In genomic region chr1:93738075-93738622, GRCh38 we compare ENCODE assay signal across 15 cellular contexts. TPM values are rescaled to one million over a fixed set of nuclear protein-coding genes. Genes with fewer than 3 reads are reported as not detected.
DNase-seq lines count a peak whose midpoint lies in the region; ATAC-seq and TF ChIP-seq lines count a peak whose summit lies in the region.
"Had no signal": no experiment of that assay in that cellular context is flagged by ENCODE, and none has a peak within 500 bp of the region (broad histone marks: within the 10 kb centered on the region; RNA-seq: fewer than 3 reads in every experiment).

No MANE protein-coding gene starts in this region.

- H3K9me3 Mint-ChIP-seq in T-helper 2 cell treated with Interferon-gamma antibody and Interleukin-4, amounts not matched to agents 5 μg/mL and 100 μg/mL, for 36 hours = no peaks in the 10 kb centered on the region
- H3K9me3 Mint-ChIP-seq in mesothelial cell of epicardium = peaks cover 6% of the 10 kb centered on the region
- H3K9me3 Mint-ChIP-seq: stimulated activated naive CD8-positive, alpha-beta T cell treated with anti-CD3 and anti-CD28 coated beads, Interleukin-15, Interleukin-2, amounts not matched to agents 100 ng/mL and 50 ng/mL, for 24 hours had no signal

- no peak for TF ChIP-seq CTCF in AG04449 (IDR thresholded peaks at IDR 0.05; ENCODE audit: insufficient read depth, low read length, missing control alignments)
- no peak for TF ChIP-seq CTCF in mesothelial cell of epicardium (IDR thresholded peaks at IDR 0.05; ENCODE audit: unreplicated experiment)

- H3K27ac Mint-ChIP-seq in T-helper 2 cell treated with Interferon-gamma antibody and Interleukin-4, amounts not matched to agents 5 μg/mL and 100 μg/mL, for 36 hours = no peak overlapping the region
- no peak overlapping the region for H3K27ac Mint-ChIP-seq in mesothelial cell of epicardium
- H3K27ac Mint-ChIP-seq: stimulated activated naive CD8-positive, alpha-beta T cell treated with anti-CD3 and anti-CD28 coated beads, Interleukin-15, Interleukin-2, amounts not matched to agents 100 ng/mL and 50 ng/mL, for 24 hours had no signal

- no peaks in the 10 kb centered on the region for H3K36me3 Mint-ChIP-seq in T-helper 2 cell treated with Interferon-gamma antibody and Interleukin-4, amounts not matched to agents 5 μg/mL and 100 μg/mL, for 36 hours (ENCODE audit: low read depth)
- H3K36me3 Mint-ChIP-seq in mesothelial cell of epicardium = no peaks in the 10 kb centered on the region

- H3K27me3 Mint-ChIP-seq in T-helper 2 cell treated with Interferon-gamma antibody and Interleukin-4, amounts not matched to agents 5 μg/mL and 100 μg/mL, for 36 hours (ENCODE audit: low read depth) = peaks cover 2% of the 10 kb centered on the region
- H3K27me3 Mint-ChIP-seq in mesothelial cell of epicardium (ENCODE audit: low read depth) = no peaks in the 10 kb centered on the region
- H3K27me3 Mint-ChIP-seq: stimulated activated naive CD8-positive, alpha-beta T cell treated with anti-CD3 and anti-CD28 coated beads, Interleukin-15, Interleukin-2, amounts not matched to agents 100 ng/mL and 50 ng/mL, for 24 hours had no signal

- no peak for ATAC-seq in HG02798 (IDR thresholded peaks at IDR 0.05; ENCODE audit: poor library complexity, unreplicated experiment)

- CTCF ChIA-PET in AG04449 (lab: Yijun Ruan, JAX) = interaction anchor here (1.1 to 8.0 kb wide), 6 partner anchors 13 to 109 kb away, joined by 3 to 126 read pairs (median 14); no protein-coding TSS in a partner anchor

- POLR2A ChIA-PET in AG04449 (lab: Yijun Ruan, JAX) = interaction anchor here (0.6 to 1.5 kb wide), 13 partner anchors 23 to 108 kb away, joined by 3 to 10 read pairs (median 4); partner anchors contain the start of gene BCAR3

- no peaks in the 10 kb centered on the region for H3K4me1 Mint-ChIP-seq in T-helper 2 cell treated with Interferon-gamma antibody and Interleukin-4, amounts not matched to agents 5 μg/mL and 100 μg/mL, for 36 hours (ENCODE audit: low read depth)
- no peaks in the 10 kb centered on the region for H3K4me1 Mint-ChIP-seq in mesothelial cell of epicardium

- DNase-seq in AG04449 (ENCODE audit: low read depth, low spot score) = peak; percentile 90
- DNase-seq in HPDE6-E6E7 (ENCODE audit: extremely low spot score) = peak; percentile 76
- DNase-seq in amniotic stem cell (lab: John Stamatoyannopoulos, UW) = peak; percentile 78
- peak; percentile 78 for DNase-seq in hepatic stellate cell (ENCODE audit: low spot score)
- no peak for DNase-seq in T-helper 2 cell treated with Interferon-gamma antibody and Interleukin-4, amounts not matched to agents 5 μg/mL and 100 μg/mL, for 36 hours (ENCODE audit: low spot score)
- DNase-seq in Ammon's horn (ENCODE audit: low spot score) = no peak
- DNase-seq in mesothelial cell of epicardium (ENCODE audit: low spot score in 2 of 2, unreplicated experiment in 2 of 2) = no peak
- DNase-seq: C1 segment of cervical spinal cord; NCI-H1048; pancreas; stimulated activated CD4-positive, alpha-beta T cell treated with anti-CD3 and anti-CD28 coated beads, Interleukin-2, amount 100 ng/mL, for 24 hours; T-helper 1 cell had no signal

- no peak overlapping the region for H3K4me3 Mint-ChIP-seq in T-helper 2 cell treated with Interferon-gamma antibody and Interleukin-4, amounts not matched to agents 5 μg/mL and 100 μg/mL, for 36 hours
- no peak overlapping the region for H3K4me3 Mint-ChIP-seq in mesothelial cell of epicardium
- H3K4me3 Mint-ChIP-seq: stimulated activated naive CD8-positive, alpha-beta T cell treated with anti-CD3 and anti-CD28 coated beads, Interleukin-15, Interleukin-2, amounts not matched to agents 100 ng/mL and 50 ng/mL, for 24 hours had no signal

- H3K4me3 ChIP-seq in AG04449 (ENCODE audit: low read depth, low read length) = no peak overlapping the region
- H3K4me3 ChIP-seq: ascending aorta, pancreas had no signal

RNA-seq across cellular contexts. Expression of gene BCAR3, which starts 56.5 kb away (rescaled TPM):
- total RNA-seq in mesothelial cell of epicardium = 9.0 to 9.2 TPM (median 9.1 TPM) in 3 replicates

Comparison
In these comparisons a context has a peak if more than half of its experiments do, and no peak if none do; other contexts are left out.
1. DNase-seq: peak in AG04449 (single experiment), HPDE6-E6E7 (single experiment), amniotic stem cell (single experiment) and hepatic stellate cell (single experiment); none in T-helper 2 cell treated with Interferon-gamma antibody and Interleukin-4, amounts not matched to agents 5 μg/mL and 100 μg/mL, for 36 hours (single experiment), Ammon's horn (single experiment) and mesothelial cell of epicardium (0 of 2).